ENCODE assay signal across 8 cellular contexts in the genomic region with DNA sequence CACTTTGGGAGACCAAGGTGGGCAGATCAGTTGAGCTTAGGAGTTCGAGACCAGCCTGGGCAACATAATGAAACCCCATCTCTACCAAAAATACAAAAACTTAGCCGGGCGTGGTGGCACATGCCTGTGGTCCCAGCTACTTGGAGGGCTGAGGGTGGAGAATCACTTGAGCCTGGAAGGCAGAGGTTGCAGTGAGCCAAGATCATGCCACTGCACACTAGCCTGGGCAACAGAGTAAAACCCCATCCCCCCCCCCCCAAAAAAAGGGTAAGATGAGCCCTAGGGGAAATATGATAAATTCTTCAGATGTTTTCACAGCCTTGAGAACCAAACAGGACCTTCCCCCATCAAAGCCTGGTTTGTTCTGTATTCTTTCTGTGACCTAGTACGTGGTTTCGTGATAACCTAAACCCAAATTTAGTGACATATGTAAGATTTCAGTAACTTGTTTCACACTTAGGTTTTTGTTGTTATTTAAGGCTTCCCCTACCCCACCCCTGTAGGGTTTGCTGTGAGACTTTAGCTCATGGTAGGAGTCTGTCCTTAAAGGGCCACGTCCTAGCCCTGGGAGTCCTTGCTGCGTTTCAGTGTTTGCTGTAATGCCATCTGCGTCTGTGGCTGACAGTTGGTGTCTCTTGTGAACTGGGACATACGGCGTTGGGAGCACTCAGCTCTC. TPM values are rescaled to one million over a fixed set of nuclear protein-coding genes. Genes with fewer than 3 reads are reported as not detected.
DNase-seq lines count a peak whose midpoint lies in the region; ATAC-seq and TF ChIP-seq lines count a peak whose summit lies in the region.

No MANE protein-coding gene starts in this region.

- H3K36me3 ChIP-seq in upper lobe of left lung, result peaks cover 0 to 4% (median 0%) of the 10 kb centered on the region in 4 donors

- intact Hi-C loops in activated T-helper 1 cell treated with anti-CD3 and anti-CD28 coated beads, Interleukin-12 subunit alpha, Interleukin-12 subunit beta, Interleukin-2, Interleukin-4 antibody, amounts not matched to agents 30 ng/mL and 10 ng/mL and 1 ng/mL, durations not matched to agents 14 hours and 24 hours and 36 hours (cut with micrococcal nuclease), result loop anchor here (1.0 to 5.0 kb wide), 5 partner anchors 14 to 538 kb away; partner anchors contain the start of genes HAUS8 and MYO9B

- H3K27me3 Mint-ChIP-seq in activated T-helper 1 cell treated with anti-CD3 and anti-CD28 coated beads, Interleukin-12 subunit alpha, Interleukin-12 subunit beta, Interleukin-2, Interleukin-4 antibody, amounts not matched to agents 30 ng/mL and 10 ng/mL and 1 ng/mL, durations not matched to agents 14 hours and 24 hours and 36 hours (ENCODE audit: insufficient read depth), result no peaks in the 10 kb centered on the region

- H3K4me1 Mint-ChIP-seq in activated T-helper 1 cell treated with anti-CD3 and anti-CD28 coated beads, Interleukin-12 subunit alpha, Interleukin-12 subunit beta, Interleukin-2, Interleukin-4 antibody, amounts not matched to agents 30 ng/mL and 10 ng/mL and 1 ng/mL, durations not matched to agents 14 hours and 24 hours and 36 hours (ENCODE audit: low read depth), result peaks cover 56% of the 10 kb centered on the region

- TF ChIP-seq POLR2A in upper lobe of left lung (IDR thresholded peaks at IDR 0.05), result no peak

- WGBS in upper lobe of left lung, 2 donors, result 54 to 81% methylated on average over 8 to 10 of the region's 10 CpGs

- TF ChIP-seq EP300 in upper lobe of left lung (IDR thresholded peaks at IDR 0.05), result no peak

- H3K27ac Mint-ChIP-seq in activated T-helper 1 cell treated with anti-CD3 and anti-CD28 coated beads, Interleukin-12 subunit alpha, Interleukin-12 subunit beta, Interleukin-2, Interleukin-4 antibody, amounts not matched to agents 30 ng/mL and 10 ng/mL and 1 ng/mL, durations not matched to agents 14 hours and 24 hours and 36 hours, result peak overlapping the region; percentile 97

- H3K9me3 Mint-ChIP-seq in activated T-helper 1 cell treated with anti-CD3 and anti-CD28 coated beads, Interleukin-12 subunit alpha, Interleukin-12 subunit beta, Interleukin-2, Interleukin-4 antibody, amounts not matched to agents 30 ng/mL and 10 ng/mL and 1 ng/mL, durations not matched to agents 14 hours and 24 hours and 36 hours, result no peaks in the 10 kb centered on the region

- H3K4me1 ChIP-seq in upper lobe of left lung, result peaks cover 12 to 32% (median 17%) of the 10 kb centered on the region in 4 donors

- DNase-seq in EH (ENCODE audit: low read depth) (peak; percentile 78), iris pigment epithelial cell (ENCODE audit: low read depth) (peak; percentile 29), upper lobe of left lung (no peak), NCI-H2196 treated with DMSO at 0.1 percent for 48 hours (lab: John Stamatoyannopoulos, UW; ENCODE audit: unreplicated experiment) (no peak), RKO (ENCODE audit: low spot score) (no peak)
- DNase-seq in activated T-helper 1 cell treated with anti-CD3 and anti-CD28 coated beads, Interleukin-12 subunit alpha, Interleukin-12 subunit beta, Interleukin-2, Interleukin-4 antibody, amounts not matched to agents 30 ng/mL and 10 ng/mL and 1 ng/mL, durations not matched to agents 14 hours and 24 hours and 36 hours (ENCODE audit: low spot score), result no peak

- H3K27me3 ChIP-seq in upper lobe of left lung, result no peaks in the 10 kb centered on the region

- TF ChIP-seq CTCF in upper lobe of left lung (IDR thresholded peaks at IDR 0.05), result no peak

- peak overlapping the region in 1 of 4 donors; percentile 2 for H3K4me3 ChIP-seq in upper lobe of left lung

- peaks cover 18% of the 10 kb centered on the region for H3K36me3 Mint-ChIP-seq in activated T-helper 1 cell treated with anti-CD3 and anti-CD28 coated beads, Interleukin-12 subunit alpha, Interleukin-12 subunit beta, Interleukin-2, Interleukin-4 antibody, amounts not matched to agents 30 ng/mL and 10 ng/mL and 1 ng/mL, durations not matched to agents 14 hours and 24 hours and 36 hours (ENCODE audit: low read depth)

- ATAC-seq in GM19452 (IDR thresholded peaks at IDR 0.05; ENCODE audit: unreplicated experiment) (peak; percentile 70), HG03457 (IDR thresholded peaks at IDR 0.05; ENCODE audit: unreplicated experiment) (peak; percentile 50), upper lobe of left lung (ENCODE audit: low FRiP score in 2 of 2) (peak; percentile 3 to 31)

- H3K27ac ChIP-seq in upper lobe of left lung, result peak overlapping the region; percentile 74 to 85 (median 78)

- peak overlapping the region; percentile 82 for H3K4me3 Mint-ChIP-seq in activated T-helper 1 cell treated with anti-CD3 and anti-CD28 coated beads, Interleukin-12 subunit alpha, Interleukin-12 subunit beta, Interleukin-2, Interleukin-4 antibody, amounts not matched to agents 30 ng/mL and 10 ng/mL and 1 ng/mL, durations not matched to agents 14 hours and 24 hours and 36 hours

- no peaks in the 10 kb centered on the region for H3K9me3 ChIP-seq in upper lobe of left lung

RNA-seq across cellular contexts. Expression of gene MYO9B, which starts 49.6 kb away (rescaled TPM):
- total RNA-seq in activated T-helper 1 cell treated with anti-CD3 and anti-CD28 coated beads, Interleukin-12 subunit alpha, Interleukin-12 subunit beta, Interleukin-2, Interleukin-4 antibody, amounts not matched to agents 30 ng/mL and 10 ng/mL and 1 ng/mL, durations not matched to agents 14 hours and 24 hours and 36 hours, result 134 and 137 TPM in 2 replicates
- total RNA-seq in upper lobe of left lung, result 100 to 1,000 TPM in 4 of 6 donors, 10 to 100 TPM in 2; 72.3 to 408 (median 146) TPM

RNA-seq across cellular contexts. Expression of gene HAUS8, which starts 49.9 kb away (rescaled TPM):
- total RNA-seq in activated T-helper 1 cell treated with anti-CD3 and anti-CD28 coated beads, Interleukin-12 subunit alpha, Interleukin-12 subunit beta, Interleukin-2, Interleukin-4 antibody, amounts not matched to agents 30 ng/mL and 10 ng/mL and 1 ng/mL, durations not matched to agents 14 hours and 24 hours and 36 hours, result 32.8 and 34.9 TPM in 2 replicates
- total RNA-seq in upper lobe of left lung, result 10 to 100 TPM in 2 of 6 donors, 1 to 10 TPM in 4; 4.9 to 21.0 (median 8.7) TPM

Comparison
In these comparisons a context has a peak if more than half of its experiments do, and no peak if none do; other contexts are left out.
1. DNase-seq: peak in EH (single experiment) and iris pigment epithelial cell (single experiment); none in activated T-helper 1 cell treated with anti-CD3 and anti-CD28 coated beads, Interleukin-12 subunit alpha, Interleukin-12 subunit beta, Interleukin-2, Interleukin-4 antibody, amounts not matched to agents 30 ng/mL and 10 ng/mL and 1 ng/mL, durations not matched to agents 14 hours and 24 hours and 36 hours (single experiment), upper lobe of left lung (0 of 2), NCI-H2196 treated with DMSO at 0.1 percent for 48 hours (single experiment) and RKO (single experiment).
2. ATAC-seq: peak in every context shown above with its lines; median percentile 70 in GM19452; 50 in HG03457; 17 in upper lobe of left lung.